In genomic region chr3:47541583-47542108, GRCh38 we compare ENCODE assay signal across 27 cellular contexts. TPM values are rescaled to one million over a fixed set of nuclear protein-coding genes. Genes with fewer than 3 reads are reported as not detected.
DNase-seq lines count a peak whose midpoint lies in the region; ATAC-seq and TF ChIP-seq lines count a peak whose summit lies in the region.
"Had no signal": no experiment of that assay in that cellular context is flagged by ENCODE, and none has a peak within 500 bp of the region (broad histone marks: within the 10 kb centered on the region; RNA-seq: fewer than 3 reads in every experiment).

No MANE protein-coding gene starts in this region.

- no peaks in the 10 kb centered on the region for H3K9me3 Mint-ChIP-seq in activated CD8-positive, alpha-beta T cell treated with anti-CD3 and anti-CD28 coated beads for 36 hours
- no peaks in the 10 kb centered on the region for H3K9me3 Mint-ChIP-seq in activated CD8-positive, alpha-beta T cell treated with anti-CD3 and anti-CD28 coated beads, Interleukin-2, amount 10 ng/mL, durations not matched to agents 7 days and 5 days (ENCODE audit: insufficient read depth)
- H3K9me3 Mint-ChIP-seq in WTC11 (peaks cover 4% of the 10 kb centered on the region), nephron progenitor cell (peaks cover 7% of the 10 kb centered on the region)

- ATAC-seq in activated CD8-positive, alpha-beta T cell treated with anti-CD3 and anti-CD28 coated beads for 36 hours, result peak; percentile 51
- no peak for ATAC-seq in activated CD8-positive, alpha-beta T cell treated with anti-CD3 and anti-CD28 coated beads, Interleukin-2, amount 10 ng/mL, durations not matched to agents 7 days and 5 days
- no peak for ATAC-seq in WTC11
- ATAC-seq in HG02981 (IDR thresholded peaks at IDR 0.05; ENCODE audit: unreplicated experiment), result no peak
- no peak for ATAC-seq in GM21825 (IDR thresholded peaks at IDR 0.05; ENCODE audit: unreplicated experiment)
- ATAC-seq: HCT116, Right ventricle myocardium inferior, SK-N-SH treated with all-trans-retinoic acid at 6 μM for 48 hours had no signal

- H3K4me3 Mint-ChIP-seq in activated CD8-positive, alpha-beta T cell treated with anti-CD3 and anti-CD28 coated beads for 36 hours, result no peak overlapping the region
- no peak overlapping the region for H3K4me3 Mint-ChIP-seq in activated CD8-positive, alpha-beta T cell treated with anti-CD3 and anti-CD28 coated beads, Interleukin-2, amount 10 ng/mL, durations not matched to agents 7 days and 5 days
- H3K4me3 Mint-ChIP-seq in WTC11, result no peak overlapping the region
- no peak overlapping the region for H3K4me3 Mint-ChIP-seq in nephron progenitor cell
- H3K4me3 Mint-ChIP-seq: CD14-positive monocyte; CD8-positive, alpha-beta memory T cell had no signal

- H3K27ac Mint-ChIP-seq in activated CD8-positive, alpha-beta T cell treated with anti-CD3 and anti-CD28 coated beads for 36 hours, result peak overlapping the region; percentile 2
- no peak overlapping the region for H3K27ac Mint-ChIP-seq in activated CD8-positive, alpha-beta T cell treated with anti-CD3 and anti-CD28 coated beads, Interleukin-2, amount 10 ng/mL, durations not matched to agents 7 days and 5 days
- H3K27ac Mint-ChIP-seq in WTC11 (no peak overlapping the region), nephron progenitor cell (peak overlapping the region; percentile 11)
- H3K27ac Mint-ChIP-seq: CD14-positive monocyte had no signal

- intact Hi-C loops in activated CD8-positive, alpha-beta T cell treated with anti-CD3 and anti-CD28 coated beads for 36 hours (cut with micrococcal nuclease), result no loop called here

- DNase-seq in activated CD8-positive, alpha-beta T cell treated with anti-CD3 and anti-CD28 coated beads for 36 hours, result no peak
- no peak for DNase-seq in activated CD8-positive, alpha-beta T cell treated with anti-CD3 and anti-CD28 coated beads, Interleukin-2, amount 10 ng/mL, durations not matched to agents 7 days and 5 days
- DNase-seq in GM10248 (ENCODE audit: extremely low spot score), result peak; percentile 5
- no peak for DNase-seq in WTC11 (ENCODE audit: low spot score)
- no peak for DNase-seq in nephron progenitor cell
- DNase-seq in DMS153 treated with DMSO at 0.1 percent for 48 hours (lab: John Stamatoyannopoulos, UW; ENCODE audit: unreplicated experiment), result no peak
- DNase-seq: 8988T; ACHN; BE2C; Calu3; CD8-positive, alpha-beta memory T cell; DND-41; Kasumi-1; NCI-H1105 treated with DMSO at 0.1 percent for 48 hours; NCI-H1694; NCI-H2029 treated with DMSO at 0.1 percent for 48 hours; NCI-H446 treated with DMSO at 0.1 percent for 48 hours; NCI-H526; NCI-H82; PC-9; SJCRH30 had no signal

- no peak for TF ChIP-seq CTCF in activated CD8-positive, alpha-beta T cell treated with anti-CD3 and anti-CD28 coated beads for 36 hours (IDR thresholded peaks at IDR 0.05)
- TF ChIP-seq CTCF in GM10248 (IDR thresholded peaks at IDR 0.05; ENCODE audit: control extremely low read depth, extremely low read depth, low read depth, missing control alignments) (no peak), WTC11 (IDR thresholded peaks at IDR 0.05) (no peak), nephron progenitor cell (IDR thresholded peaks at IDR 0.05) (no peak)

- peaks cover 5% of the 10 kb centered on the region for H3K4me1 Mint-ChIP-seq in activated CD8-positive, alpha-beta T cell treated with anti-CD3 and anti-CD28 coated beads for 36 hours (ENCODE audit: low read depth)
- H3K4me1 Mint-ChIP-seq in activated CD8-positive, alpha-beta T cell treated with anti-CD3 and anti-CD28 coated beads, Interleukin-2, amount 10 ng/mL, durations not matched to agents 7 days and 5 days (ENCODE audit: low read depth), result no peaks in the 10 kb centered on the region
- H3K4me1 Mint-ChIP-seq in WTC11 (0 out of 2 replicates have a peak, but pooled peaks cover 3% of the 10 kb centered on the region), nephron progenitor cell (peaks cover 28% of the 10 kb centered on the region)
- H3K4me1 Mint-ChIP-seq: CD14-positive monocyte; CD8-positive, alpha-beta memory T cell had no signal

- POLR2A ChIA-PET in activated CD8-positive, alpha-beta T cell treated with anti-CD3 and anti-CD28 coated beads for 36 hours (lab: Charles Lee), result no interaction called here
- POLR2A ChIA-PET in activated CD8-positive, alpha-beta T cell treated with anti-CD3 and anti-CD28 coated beads, Interleukin-2, amount 10 ng/mL, durations not matched to agents 7 days and 5 days (lab: Charles Lee), result no interaction called here
- POLR2A ChIA-PET in GM10248 (lab: Yijun Ruan, JAX), result no interaction called here
- POLR2A ChIA-PET in WTC11 (lab: Charles Lee), result no interaction called here

- CTCF ChIA-PET in activated CD8-positive, alpha-beta T cell treated with anti-CD3 and anti-CD28 coated beads for 36 hours (lab: Charles Lee), result interaction anchor here (1.1 kb wide), 1 partner anchor 19 kb away, joined by 4 read pairs; no protein-coding TSS in a partner anchor
- CTCF ChIA-PET in activated CD8-positive, alpha-beta T cell treated with anti-CD3 and anti-CD28 coated beads, Interleukin-2, amount 10 ng/mL, durations not matched to agents 7 days and 5 days (lab: Charles Lee), result no interaction called here
- CTCF ChIA-PET in GM10248 (lab: Yijun Ruan, JAX) (interaction anchor here (0.7 to 3.9 kb wide), 3 partner anchors 8 to 19 kb away, joined by 3 to 17 read pairs (median 4); no protein-coding TSS in a partner anchor), WTC11 (lab: Charles Lee) (interaction anchor here (0.6 to 1.7 kb wide), 2 partner anchors 19 to 233 kb away, joined by 4 to 5 read pairs; no protein-coding TSS in a partner anchor)

- no peaks in the 10 kb centered on the region for H3K36me3 Mint-ChIP-seq in activated CD8-positive, alpha-beta T cell treated with anti-CD3 and anti-CD28 coated beads for 36 hours (ENCODE audit: low read depth)
- no peaks in the 10 kb centered on the region for H3K36me3 Mint-ChIP-seq in activated CD8-positive, alpha-beta T cell treated with anti-CD3 and anti-CD28 coated beads, Interleukin-2, amount 10 ng/mL, durations not matched to agents 7 days and 5 days (ENCODE audit: low read depth)
- H3K36me3 Mint-ChIP-seq in WTC11 (no peaks in the 10 kb centered on the region), nephron progenitor cell (ENCODE audit: low read depth) (no peaks in the 10 kb centered on the region)
- H3K36me3 Mint-ChIP-seq: CD14-positive monocyte had no signal

- H3K27me3 Mint-ChIP-seq in activated CD8-positive, alpha-beta T cell treated with anti-CD3 and anti-CD28 coated beads for 36 hours, result peaks cover 4% of the 10 kb centered on the region
- no peaks in the 10 kb centered on the region for H3K27me3 Mint-ChIP-seq in activated CD8-positive, alpha-beta T cell treated with anti-CD3 and anti-CD28 coated beads, Interleukin-2, amount 10 ng/mL, durations not matched to agents 7 days and 5 days (ENCODE audit: low read depth)
- no peaks in the 10 kb centered on the region for H3K27me3 Mint-ChIP-seq in WTC11 (ENCODE audit: low read depth)
- H3K27me3 Mint-ChIP-seq in nephron progenitor cell (ENCODE audit: low read depth, poor library complexity), result peaks cover 13% of the 10 kb centered on the region

TF ChIP-seq in WTC11, 78 proteins besides CTCF, POLR2A, EP300 and RAD21:
- TF ChIP-seq GABPB1 (CRISPR knock-in tag; IDR thresholded peaks at IDR 0.05) (peak; percentile 64), FOXJ3 (CRISPR knock-in tag; IDR thresholded peaks at IDR 0.05; ENCODE audit: borderline replicate concordance) (no peak)

RNA-seq across cellular contexts. Expression of gene ELP6, which starts 28.1 kb away (rescaled TPM):
- total RNA-seq in activated CD8-positive, alpha-beta T cell treated with anti-CD3 and anti-CD28 coated beads for 36 hours, result 10 to 100 TPM; 41.4 to 41.5 TPM
- total RNA-seq in activated CD8-positive, alpha-beta T cell treated with anti-CD3 and anti-CD28 coated beads, Interleukin-2, amount 10 ng/mL, durations not matched to agents 7 days and 5 days, result 10 to 100 TPM; 52.1 to 53.0 TPM
- 62.0 to 67.6 TPM (median 65.4 TPM) in 3 replicates for total RNA-seq in WTC11 (2021)

RNA-seq across cellular contexts. Expression of gene CSPG5, which starts 37.0 kb away (rescaled TPM):
- total RNA-seq in activated CD8-positive, alpha-beta T cell treated with anti-CD3 and anti-CD28 coated beads for 36 hours, result under 1 TPM; 0.54 to 0.58 TPM
- under 1 TPM; 0.37 to 0.42 TPM for total RNA-seq in activated CD8-positive, alpha-beta T cell treated with anti-CD3 and anti-CD28 coated beads, Interleukin-2, amount 10 ng/mL, durations not matched to agents 7 days and 5 days
- total RNA-seq in WTC11 (2021), result 3.3 to 4.4 TPM (median 3.7 TPM) in 3 replicates

Comparison
In these comparisons a context has a peak if more than half of its experiments do, and no peak if none do; other contexts are left out.
1. H3K27ac Mint-ChIP-seq: peak in activated CD8-positive, alpha-beta T cell treated with anti-CD3 and anti-CD28 coated beads for 36 hours (single experiment) and nephron progenitor cell (single experiment); none in activated CD8-positive, alpha-beta T cell treated with anti-CD3 and anti-CD28 coated beads, Interleukin-2, amount 10 ng/mL, durations not matched to agents 7 days and 5 days (single experiment) and WTC11 (single experiment).